In the genomic region with DNA sequence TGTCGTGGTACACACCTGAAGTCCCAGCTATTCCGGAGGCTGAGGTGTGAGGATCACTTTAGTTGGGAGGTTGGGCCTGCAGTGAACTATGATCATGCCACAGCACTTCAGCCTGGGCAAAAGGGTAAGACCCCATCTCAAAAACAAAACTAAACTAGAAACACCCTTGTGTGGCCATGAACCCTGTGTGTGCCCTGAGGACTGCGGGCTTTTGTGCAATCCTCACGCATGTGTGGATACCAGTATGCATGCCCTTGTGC, we compare ENCODE assay signal across 8 cellular contexts. TPM values are rescaled to one million over a fixed set of nuclear protein-coding genes. Genes with fewer than 3 reads are reported as not detected.
A peak's percentile ranks its signal among the peaks of the same experiment; 100 is the strongest.
DNase-seq lines count a peak whose midpoint lies in the region; ATAC-seq, FAIRE-seq and TF ChIP-seq lines count a peak whose summit lies in the region.

No MANE protein-coding gene starts in this region.

- no peak overlapping the region for H2AFZ ChIP-seq in neural progenitor cell (replicated peaks)

- H3K4me3 ChIP-seq in BLaER1 (peak overlapping the region; percentile 68), MG63 (peak overlapping the region; percentile 94), duodenal mucosa (ENCODE audit: low read depth in 1 of 2, low read length in 2 of 2) (peak overlapping the region; percentile 66 to 73), neural progenitor cell (peak overlapping the region; percentile 60)

- H3K4me2 ChIP-seq in BLaER1 (peak overlapping the region; percentile 79), neural progenitor cell (peak overlapping the region; percentile 69)

- H4K20me1 ChIP-seq in BLaER1 = peaks cover 35% of the 10 kb centered on the region
- H4K20me1 ChIP-seq in neural progenitor cell (ENCODE audit: low read depth) = peaks cover 35% of the 10 kb centered on the region

- H3K27ac Mint-ChIP-seq in neural progenitor cell = peak overlapping the region; percentile 72

- peaks cover 39% of the 10 kb centered on the region for H3K4me1 Mint-ChIP-seq in neural progenitor cell

- H3K4me3 Mint-ChIP-seq in neural progenitor cell = peak overlapping the region; percentile 90

- H3K27ac ChIP-seq in BLaER1 (peak overlapping the region; percentile 61), duodenal mucosa (ENCODE audit: low read depth, low read length) (peak overlapping the region; percentile 82), neural progenitor cell (peak overlapping the region; percentile 30)

- H3K9me3 ChIP-seq in BLaER1 = no peaks in the 10 kb centered on the region
- H3K9me3 ChIP-seq in MG63 = no peaks in the 10 kb centered on the region
- H3K9me3 ChIP-seq in duodenal mucosa (ENCODE audit: control insufficient read depth in 1 of 2, low read length in 2 of 2) = no peaks in the 10 kb centered on the region
- H3K9me3 ChIP-seq in neural progenitor cell (ENCODE audit: low read depth) = no peaks in the 10 kb centered on the region

- peaks cover 15% of the 10 kb centered on the region for H3F3A ChIP-seq in neural progenitor cell (ENCODE audit: low read depth)

- H3K27me3 ChIP-seq in BLaER1 (no peaks in the 10 kb centered on the region), MG63 (no peaks in the 10 kb centered on the region), duodenal mucosa (ENCODE audit: control insufficient read depth in 1 of 2, insufficient read depth in 2 of 2, low read length in 2 of 2) (no peaks in the 10 kb centered on the region), neural progenitor cell (no peaks in the 10 kb centered on the region)

- H3K9me3 Mint-ChIP-seq in neural progenitor cell = no peaks in the 10 kb centered on the region

- no peak for FAIRE-seq in HTR-8/SVneo (lab: Jason Lieb, UNC)

- H3K36me3 ChIP-seq in BLaER1 (peaks cover 36% of the 10 kb centered on the region), MG63 (peaks cover 28% of the 10 kb centered on the region), duodenal mucosa (ENCODE audit: control insufficient read depth in 1 of 2, insufficient read depth in 2 of 2, low read length in 2 of 2) (peaks cover 0 to 21% of the 10 kb centered on the region in 2 donors), neural progenitor cell (no peaks in the 10 kb centered on the region)

- DNase-seq in MG63 (no peak), neural progenitor cell (ENCODE audit: low spot score) (no peak), NCI-H2171 (lab: John Stamatoyannopoulos, UW) (no peak), HTR-8/SVneo (ENCODE audit: insufficient read length, low spot score) (no peak)

- H3K79me2 ChIP-seq in neural progenitor cell (ENCODE audit: low read depth) = peaks cover 37% of the 10 kb centered on the region

- H3K9ac ChIP-seq in BLaER1 = peak overlapping the region; percentile 76
- peak overlapping the region; percentile 23 to 64 for H3K9ac ChIP-seq in duodenal mucosa (ENCODE audit: low read depth in 1 of 2, low read length in 2 of 2)
- H3K9ac ChIP-seq in neural progenitor cell = no peak overlapping the region

- ATAC-seq in GM21717 (IDR thresholded peaks at IDR 0.05; ENCODE audit: unreplicated experiment) (no peak), HG02973 (IDR thresholded peaks at IDR 0.05; ENCODE audit: unreplicated experiment) (no peak)

- H3K27me3 Mint-ChIP-seq in neural progenitor cell (ENCODE audit: insufficient read depth, low read depth) = peaks cover 10% of the 10 kb centered on the region

- peaks cover 45% of the 10 kb centered on the region for H3K4me1 ChIP-seq in BLaER1
- peaks cover 40% of the 10 kb centered on the region in 2 donors for H3K4me1 ChIP-seq in duodenal mucosa (ENCODE audit: control insufficient read depth in 1 of 2, insufficient read depth in 2 of 2, low read length in 2 of 2)
- H3K4me1 ChIP-seq in neural progenitor cell = peaks cover 22% of the 10 kb centered on the region

- peaks cover 2% of the 10 kb centered on the region for H3K36me3 Mint-ChIP-seq in neural progenitor cell

- no peak for TF ChIP-seq CTCF in neural progenitor cell (IDR thresholded peaks at IDR 0.05)

RNA-seq across cellular contexts. Expression of a gene that starts 1.1 kb away (rescaled TPM):
- total RNA-seq in MG63 (2014; rRNA removed; shearing (Covaris generic); ENCODE audit: low replicate concordance) = 63.2 and 140 TPM in 2 replicates
- total RNA-seq in neural progenitor cell (ENCODE audit: low replicate concordance) = 27.0 and 97.3 TPM in 2 replicates

RNA-seq across cellular contexts. Expression of a gene that starts 19.8 kb away (rescaled TPM):
- total RNA-seq in MG63 (2014; rRNA removed; shearing (Covaris generic); ENCODE audit: low replicate concordance) = 34.4 and 41.2 TPM in 2 replicates
- 12.9 and 27.0 TPM in 2 replicates for total RNA-seq in neural progenitor cell (ENCODE audit: low replicate concordance)

RNA-seq across cellular contexts. Expression of a gene that starts 22.6 kb away (rescaled TPM):
- total RNA-seq in MG63 (2014; rRNA removed; shearing (Covaris generic); ENCODE audit: low replicate concordance) = not detected in 2 replicates
- not detected in 2 replicates for total RNA-seq in neural progenitor cell (ENCODE audit: low replicate concordance)

RNA-seq across cellular contexts. Expression of a gene that starts 46.9 kb away (rescaled TPM):
- 66.4 and 68.4 TPM in 2 replicates for total RNA-seq in MG63 (2014; rRNA removed; shearing (Covaris generic); ENCODE audit: low replicate concordance)
- 112 and 179 TPM in 2 replicates for total RNA-seq in neural progenitor cell (ENCODE audit: low replicate concordance)

RNA-seq across cellular contexts. Expression of a gene that starts 47.6 kb away (rescaled TPM):
- 0.95 and 3.6 TPM in 2 replicates for total RNA-seq in MG63 (2014; rRNA removed; shearing (Covaris generic); ENCODE audit: low replicate concordance)
- 1.9 and 4.3 TPM in 2 replicates for total RNA-seq in neural progenitor cell (ENCODE audit: low replicate concordance)

Comparison
In these comparisons a context has a peak if more than half of its experiments do, and no peak if none do; other contexts are left out.
1. H3K27ac ChIP-seq: peak in every context shown above with its lines; median percentile 82 in duodenal mucosa; 61 in BLaER1; 30 in neural progenitor cell.